ENCODE assay signal across 2 cellular contexts in the genomic region with DNA sequence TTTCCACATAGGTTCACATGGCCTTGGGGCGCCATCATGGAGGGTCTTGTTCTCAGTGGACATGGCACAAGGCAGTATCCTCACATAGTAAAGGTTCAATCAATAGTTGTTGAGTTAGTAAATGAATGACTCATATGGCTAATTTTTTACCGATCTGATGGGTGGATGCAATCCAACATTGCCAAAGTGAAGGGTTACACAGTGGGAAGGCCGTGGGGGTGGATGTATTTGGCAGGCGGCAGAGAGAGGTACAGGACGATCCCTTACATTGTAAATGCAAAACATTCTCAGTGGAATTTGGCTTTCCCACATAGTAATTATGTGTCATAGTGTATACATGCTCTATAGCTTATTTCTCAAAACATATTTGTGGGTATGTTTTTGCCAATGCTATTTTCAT.
A peak's percentile ranks its signal among the peaks of the same experiment; 100 is the strongest.
TF ChIP-seq lines count a peak whose summit lies in the region.

No MANE protein-coding gene starts in this region.

TF ChIP-seq in liver, 16 proteins besides CTCF, POLR2A, EP300 and RAD21 (continued from another document):
- TF ChIP-seq SP1 (IDR thresholded peaks at IDR 0.05), result peak; percentile 58
- TF ChIP-seq, protein P1, sequence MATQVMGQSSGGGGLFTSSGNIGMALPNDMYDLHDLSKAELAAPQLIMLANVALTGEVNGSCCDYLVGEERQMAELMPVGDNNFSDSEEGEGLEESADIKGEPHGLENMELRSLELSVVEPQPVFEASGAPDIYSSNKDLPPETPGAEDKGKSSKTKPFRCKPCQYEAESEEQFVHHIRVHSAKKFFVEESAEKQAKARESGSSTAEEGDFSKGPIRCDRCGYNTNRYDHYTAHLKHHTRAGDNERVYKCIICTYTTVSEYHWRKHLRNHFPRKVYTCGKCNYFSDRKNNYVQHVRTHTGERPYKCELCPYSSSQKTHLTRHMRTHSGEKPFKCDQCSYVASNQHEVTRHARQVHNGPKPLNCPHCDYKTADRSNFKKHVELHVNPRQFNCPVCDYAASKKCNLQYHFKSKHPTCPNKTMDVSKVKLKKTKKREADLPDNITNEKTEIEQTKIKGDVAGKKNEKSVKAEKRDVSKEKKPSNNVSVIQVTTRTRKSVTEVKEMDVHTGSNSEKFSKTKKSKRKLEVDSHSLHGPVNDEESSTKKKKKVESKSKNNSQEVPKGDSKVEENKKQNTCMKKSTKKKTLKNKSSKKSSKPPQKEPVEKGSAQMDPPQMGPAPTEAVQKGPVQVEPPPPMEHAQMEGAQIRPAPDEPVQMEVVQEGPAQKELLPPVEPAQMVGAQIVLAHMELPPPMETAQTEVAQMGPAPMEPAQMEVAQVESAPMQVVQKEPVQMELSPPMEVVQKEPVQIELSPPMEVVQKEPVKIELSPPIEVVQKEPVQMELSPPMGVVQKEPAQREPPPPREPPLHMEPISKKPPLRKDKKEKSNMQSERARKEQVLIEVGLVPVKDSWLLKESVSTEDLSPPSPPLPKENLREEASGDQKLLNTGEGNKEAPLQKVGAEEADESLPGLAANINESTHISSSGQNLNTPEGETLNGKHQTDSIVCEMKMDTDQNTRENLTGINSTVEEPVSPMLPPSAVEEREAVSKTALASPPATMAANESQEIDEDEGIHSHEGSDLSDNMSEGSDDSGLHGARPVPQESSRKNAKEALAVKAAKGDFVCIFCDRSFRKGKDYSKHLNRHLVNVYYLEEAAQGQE (IDR thresholded peaks at IDR 0.05), result peak; percentile 32
- TF ChIP-seq, protein P2, sequence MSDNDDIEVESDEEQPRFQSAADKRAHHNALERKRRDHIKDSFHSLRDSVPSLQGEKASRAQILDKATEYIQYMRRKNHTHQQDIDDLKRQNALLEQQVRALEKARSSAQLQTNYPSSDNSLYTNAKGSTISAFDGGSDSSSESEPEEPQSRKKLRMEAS (IDR thresholded peaks at IDR 0.05), result peak; percentile 70
- peak; percentile 21 for TF ChIP-seq FOXA2 (IDR thresholded peaks at IDR 0.05)
- TF ChIP-seq HNF4G (IDR thresholded peaks at IDR 0.05), result no peak
- peak; percentile 49 for TF ChIP-seq TAF1 (conservative IDR thresholded peaks at IDR 0.05)
- TF ChIP-seq, protein P3, sequence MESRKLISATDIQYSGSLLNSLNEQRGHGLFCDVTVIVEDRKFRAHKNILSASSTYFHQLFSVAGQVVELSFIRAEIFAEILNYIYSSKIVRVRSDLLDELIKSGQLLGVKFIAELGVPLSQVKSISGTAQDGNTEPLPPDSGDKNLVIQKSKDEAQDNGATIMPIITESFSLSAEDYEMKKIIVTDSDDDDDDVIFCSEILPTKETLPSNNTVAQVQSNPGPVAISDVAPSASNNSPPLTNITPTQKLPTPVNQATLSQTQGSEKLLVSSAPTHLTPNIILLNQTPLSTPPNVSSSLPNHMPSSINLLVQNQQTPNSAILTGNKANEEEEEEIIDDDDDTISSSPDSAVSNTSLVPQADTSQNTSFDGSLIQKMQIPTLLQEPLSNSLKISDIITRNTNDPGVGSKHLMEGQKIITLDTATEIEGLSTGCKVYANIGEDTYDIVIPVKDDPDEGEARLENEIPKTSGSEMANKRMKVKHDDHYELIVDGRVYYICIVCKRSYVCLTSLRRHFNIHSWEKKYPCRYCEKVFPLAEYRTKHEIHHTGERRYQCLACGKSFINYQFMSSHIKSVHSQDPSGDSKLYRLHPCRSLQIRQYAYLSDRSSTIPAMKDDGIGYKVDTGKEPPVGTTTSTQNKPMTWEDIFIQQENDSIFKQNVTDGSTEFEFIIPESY (IDR thresholded peaks at IDR 0.05), result peak; percentile 13
- TF ChIP-seq, protein P4, sequence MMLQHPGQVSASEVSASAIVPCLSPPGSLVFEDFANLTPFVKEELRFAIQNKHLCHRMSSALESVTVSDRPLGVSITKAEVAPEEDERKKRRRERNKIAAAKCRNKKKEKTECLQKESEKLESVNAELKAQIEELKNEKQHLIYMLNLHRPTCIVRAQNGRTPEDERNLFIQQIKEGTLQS (IDR thresholded peaks at IDR 0.05), result peak; percentile 88
- peak; percentile 94 for TF ChIP-seq YY1 (IDR thresholded peaks at IDR 0.05)
- peak; percentile 65 to 69 for TF ChIP-seq HNF4A (conservative IDR thresholded peaks at IDR 0.05)

TF ChIP-seq in HepG2, 621 proteins besides CTCF, POLR2A, EP300 and RAD21:
- TF ChIP-seq, protein P5, sequence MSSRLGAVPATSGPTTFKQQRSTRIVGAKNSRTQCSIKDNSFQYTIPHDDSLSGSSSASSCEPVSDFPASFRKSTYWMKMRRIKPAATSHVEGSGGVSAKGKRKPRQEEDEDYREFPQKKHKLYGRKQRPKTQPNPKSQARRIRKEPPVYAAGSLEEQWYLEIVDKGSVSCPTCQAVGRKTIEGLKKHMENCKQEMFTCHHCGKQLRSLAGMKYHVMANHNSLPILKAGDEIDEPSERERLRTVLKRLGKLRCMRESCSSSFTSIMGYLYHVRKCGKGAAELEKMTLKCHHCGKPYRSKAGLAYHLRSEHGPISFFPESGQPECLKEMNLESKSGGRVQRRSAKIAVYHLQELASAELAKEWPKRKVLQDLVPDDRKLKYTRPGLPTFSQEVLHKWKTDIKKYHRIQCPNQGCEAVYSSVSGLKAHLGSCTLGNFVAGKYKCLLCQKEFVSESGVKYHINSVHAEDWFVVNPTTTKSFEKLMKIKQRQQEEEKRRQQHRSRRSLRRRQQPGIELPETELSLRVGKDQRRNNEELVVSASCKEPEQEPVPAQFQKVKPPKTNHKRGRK (CRISPR knock-in tag; IDR thresholded peaks at IDR 0.05), result no peak
- TF ChIP-seq KLF15 (CRISPR knock-in tag; IDR thresholded peaks at IDR 0.05; ENCODE audit: borderline replicate concordance) (no peak), FOSL2 (CRISPR knock-in tag; IDR thresholded peaks at IDR 0.05) (no peak), HCFC1 (IDR thresholded peaks at IDR 0.05; ENCODE audit: low read depth, low read length) (no peak), ZIK1 (CRISPR knock-in tag; IDR thresholded peaks at IDR 0.05; ENCODE audit: borderline replicate concordance, low read depth) (no peak), ZNF468 (CRISPR knock-in tag; IDR thresholded peaks at IDR 0.05) (no peak), KLF16 (CRISPR knock-in tag; IDR thresholded peaks at IDR 0.05) (no peak), ONECUT2 (CRISPR knock-in tag; IDR thresholded peaks at IDR 0.05) (no peak), RFX1 (IDR thresholded peaks at IDR 0.05) (no peak), RORA (CRISPR knock-in tag; IDR thresholded peaks at IDR 0.05) (no peak)
- TF ChIP-seq, protein P6, sequence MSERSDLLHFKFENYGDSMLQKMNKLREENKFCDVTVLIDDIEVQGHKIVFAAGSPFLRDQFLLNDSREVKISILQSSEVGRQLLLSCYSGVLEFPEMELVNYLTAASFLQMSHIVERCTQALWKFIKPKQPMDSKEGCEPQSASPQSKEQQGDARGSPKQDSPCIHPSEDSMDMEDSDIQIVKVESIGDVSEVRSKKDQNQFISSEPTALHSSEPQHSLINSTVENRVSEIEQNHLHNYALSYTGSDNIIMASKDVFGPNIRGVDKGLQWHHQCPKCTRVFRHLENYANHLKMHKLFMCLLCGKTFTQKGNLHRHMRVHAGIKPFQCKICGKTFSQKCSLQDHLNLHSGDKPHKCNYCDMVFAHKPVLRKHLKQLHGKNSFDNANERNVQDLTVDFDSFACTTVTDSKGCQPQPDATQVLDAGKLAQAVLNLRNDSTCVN (CRISPR knock-in tag; IDR thresholded peaks at IDR 0.05; ENCODE audit: borderline replicate concordance), result no peak
- TF ChIP-seq, protein P7, sequence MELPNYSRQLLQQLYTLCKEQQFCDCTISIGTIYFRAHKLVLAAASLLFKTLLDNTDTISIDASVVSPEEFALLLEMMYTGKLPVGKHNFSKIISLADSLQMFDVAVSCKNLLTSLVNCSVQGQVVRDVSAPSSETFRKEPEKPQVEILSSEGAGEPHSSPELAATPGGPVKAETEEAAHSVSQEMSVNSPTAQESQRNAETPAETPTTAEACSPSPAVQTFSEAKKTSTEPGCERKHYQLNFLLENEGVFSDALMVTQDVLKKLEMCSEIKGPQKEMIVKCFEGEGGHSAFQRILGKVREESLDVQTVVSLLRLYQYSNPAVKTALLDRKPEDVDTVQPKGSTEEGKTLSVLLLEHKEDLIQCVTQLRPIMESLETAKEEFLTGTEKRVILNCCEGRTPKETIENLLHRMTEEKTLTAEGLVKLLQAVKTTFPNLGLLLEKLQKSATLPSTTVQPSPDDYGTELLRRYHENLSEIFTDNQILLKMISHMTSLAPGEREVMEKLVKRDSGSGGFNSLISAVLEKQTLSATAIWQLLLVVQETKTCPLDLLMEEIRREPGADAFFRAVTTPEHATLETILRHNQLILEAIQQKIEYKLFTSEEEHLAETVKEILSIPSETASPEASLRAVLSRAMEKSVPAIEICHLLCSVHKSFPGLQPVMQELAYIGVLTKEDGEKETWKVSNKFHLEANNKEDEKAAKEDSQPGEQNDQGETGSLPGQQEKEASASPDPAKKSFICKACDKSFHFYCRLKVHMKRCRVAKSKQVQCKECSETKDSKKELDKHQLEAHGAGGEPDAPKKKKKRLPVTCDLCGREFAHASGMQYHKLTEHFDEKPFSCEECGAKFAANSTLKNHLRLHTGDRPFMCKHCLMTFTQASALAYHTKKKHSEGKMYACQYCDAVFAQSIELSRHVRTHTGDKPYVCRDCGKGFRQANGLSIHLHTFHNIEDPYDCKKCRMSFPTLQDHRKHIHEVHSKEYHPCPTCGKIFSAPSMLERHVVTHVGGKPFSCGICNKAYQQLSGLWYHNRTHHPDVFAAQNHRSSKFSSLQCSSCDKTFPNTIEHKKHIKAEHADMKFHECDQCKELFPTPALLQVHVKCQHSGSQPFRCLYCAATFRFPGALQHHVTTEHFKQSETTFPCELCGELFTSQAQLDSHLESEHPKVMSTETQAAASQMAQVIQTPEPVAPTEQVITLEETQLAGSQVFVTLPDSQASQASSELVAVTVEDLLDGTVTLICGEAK (IDR thresholded peaks at IDR 0.05), result no peak
- TF ChIP-seq, protein P7 (CRISPR knock-in tag; IDR thresholded peaks at IDR 0.05), result no peak
- TF ChIP-seq, protein P8, sequence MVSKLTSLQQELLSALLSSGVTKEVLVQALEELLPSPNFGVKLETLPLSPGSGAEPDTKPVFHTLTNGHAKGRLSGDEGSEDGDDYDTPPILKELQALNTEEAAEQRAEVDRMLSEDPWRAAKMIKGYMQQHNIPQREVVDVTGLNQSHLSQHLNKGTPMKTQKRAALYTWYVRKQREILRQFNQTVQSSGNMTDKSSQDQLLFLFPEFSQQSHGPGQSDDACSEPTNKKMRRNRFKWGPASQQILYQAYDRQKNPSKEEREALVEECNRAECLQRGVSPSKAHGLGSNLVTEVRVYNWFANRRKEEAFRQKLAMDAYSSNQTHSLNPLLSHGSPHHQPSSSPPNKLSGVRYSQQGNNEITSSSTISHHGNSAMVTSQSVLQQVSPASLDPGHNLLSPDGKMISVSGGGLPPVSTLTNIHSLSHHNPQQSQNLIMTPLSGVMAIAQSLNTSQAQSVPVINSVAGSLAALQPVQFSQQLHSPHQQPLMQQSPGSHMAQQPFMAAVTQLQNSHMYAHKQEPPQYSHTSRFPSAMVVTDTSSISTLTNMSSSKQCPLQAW (CRISPR knock-in tag; IDR thresholded peaks at IDR 0.05), result no peak
- TF ChIP-seq, protein P9, sequence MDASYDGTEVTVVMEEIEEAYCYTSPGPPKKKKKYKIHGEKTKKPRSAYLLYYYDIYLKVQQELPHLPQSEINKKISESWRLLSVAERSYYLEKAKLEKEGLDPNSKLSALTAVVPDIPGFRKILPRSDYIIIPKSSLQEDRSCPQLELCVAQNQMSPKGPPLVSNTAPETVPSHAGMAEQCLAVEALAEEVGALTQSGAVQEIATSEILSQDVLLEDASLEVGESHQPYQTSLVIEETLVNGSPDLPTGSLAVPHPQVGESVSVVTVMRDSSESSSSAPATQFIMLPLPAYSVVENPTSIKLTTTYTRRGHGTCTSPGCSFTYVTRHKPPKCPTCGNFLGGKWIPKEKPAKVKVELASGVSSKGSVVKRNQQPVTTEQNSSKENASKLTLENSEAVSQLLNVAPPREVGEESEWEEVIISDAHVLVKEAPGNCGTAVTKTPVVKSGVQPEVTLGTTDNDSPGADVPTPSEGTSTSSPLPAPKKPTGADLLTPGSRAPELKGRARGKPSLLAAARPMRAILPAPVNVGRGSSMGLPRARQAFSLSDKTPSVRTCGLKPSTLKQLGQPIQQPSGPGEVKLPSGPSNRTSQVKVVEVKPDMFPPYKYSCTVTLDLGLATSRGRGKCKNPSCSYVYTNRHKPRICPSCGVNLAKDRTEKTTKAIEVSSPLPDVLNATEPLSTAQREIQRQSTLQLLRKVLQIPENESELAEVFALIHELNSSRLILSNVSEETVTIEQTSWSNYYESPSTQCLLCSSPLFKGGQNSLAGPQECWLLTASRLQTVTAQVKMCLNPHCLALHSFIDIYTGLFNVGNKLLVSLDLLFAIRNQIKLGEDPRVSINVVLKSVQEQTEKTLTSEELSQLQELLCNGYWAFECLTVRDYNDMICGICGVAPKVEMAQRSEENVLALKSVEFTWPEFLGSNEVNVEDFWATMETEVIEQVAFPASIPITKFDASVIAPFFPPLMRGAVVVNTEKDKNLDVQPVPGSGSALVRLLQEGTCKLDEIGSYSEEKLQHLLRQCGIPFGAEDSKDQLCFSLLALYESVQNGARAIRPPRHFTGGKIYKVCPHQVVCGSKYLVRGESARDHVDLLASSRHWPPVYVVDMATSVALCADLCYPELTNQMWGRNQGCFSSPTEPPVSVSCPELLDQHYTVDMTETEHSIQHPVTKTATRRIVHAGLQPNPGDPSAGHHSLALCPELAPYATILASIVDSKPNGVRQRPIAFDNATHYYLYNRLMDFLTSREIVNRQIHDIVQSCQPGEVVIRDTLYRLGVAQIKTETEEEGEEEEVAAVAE (CRISPR knock-in tag; IDR thresholded peaks at IDR 0.05; ENCODE audit: borderline replicate concordance), result no peak
